In genomic region chr9:65386191-65386590, GRCh38 we compare ENCODE assay signal across 1 cellular context.
A peak's percentile ranks its signal among the peaks of the same experiment; 100 is the strongest.
TF ChIP-seq lines count a peak whose summit lies in the region.

No MANE protein-coding gene starts in this region.

TF ChIP-seq in K562, 482 proteins besides CTCF, POLR2A, EP300 and RAD21 (continued from another document):
- TF ChIP-seq E2F6 (IDR thresholded peaks at IDR 0.05; ENCODE audit: borderline replicate concordance in 1 of 2, extremely low read depth in 1 of 2, insufficient read depth in 1 of 2, insufficient read length in 1 of 2, low read depth in 1 of 2, low read length in 1 of 2, poor library complexity in 1 of 2, severe bottlenecking in 1 of 2) = peak in 1 of 2 experiments; percentile 58
- peak; percentile 72 for TF ChIP-seq MGA (IDR thresholded peaks at IDR 0.05)
- TF ChIP-seq EP400 (IDR thresholded peaks at IDR 0.05) = 0 out of 2 replicates have a peak, but pooled peaks have one; percentile 25
- TF ChIP-seq L3MBTL2 (IDR thresholded peaks at IDR 0.05) = peak; percentile 33; the same call in 1 of the 2 replicates
- peak; percentile 14 for TF ChIP-seq RBFOX2 (IDR thresholded peaks at IDR 0.05; ENCODE audit: low read depth, low read length)
